Comparison of ENCODE assay signal across 10 cellular contexts in genomic region chr3:65713016-65713415, GRCh38.
DNase-seq lines count a peak whose midpoint lies in the region; ATAC-seq and TF ChIP-seq lines count a peak whose summit lies in the region.
"Had no signal": no experiment of that assay in that cellular context is flagged by ENCODE, and none has a peak within 500 bp of the region (broad histone marks: within the 10 kb centered on the region; RNA-seq: fewer than 3 reads in every experiment).

No MANE protein-coding gene starts in this region.

- no peak for TF ChIP-seq CTCF in astrocyte of the spinal cord (IDR thresholded peaks at IDR 0.05; ENCODE audit: low read depth, low read length)

- ATAC-seq in HG03097 (IDR thresholded peaks at IDR 0.05; ENCODE audit: low FRiP score, unreplicated experiment) (no peak), HG03354 (IDR thresholded peaks at IDR 0.05; ENCODE audit: poor library complexity, severe bottlenecking, unreplicated experiment) (no peak)
- ATAC-seq: heart right ventricle had no signal

- in situ Hi-C loops in astrocyte of the spinal cord (cut with HindIII; ENCODE audit: low sequenced_read_pairs), result no loop called here

- H3K9me3 ChIP-seq in HUES48 (ENCODE audit: control insufficient read depth, insufficient read depth, low read length), result no peaks in the 10 kb centered on the region
- H3K9me3 ChIP-seq: heart right ventricle, ovary had no signal

- H3K27ac ChIP-seq in HUES48 (ENCODE audit: low read depth, low read length), result peak overlapping the region; percentile 45
- H3K27ac ChIP-seq: ovary had no signal

- DNase-seq in astrocyte of the spinal cord (ENCODE audit: low read depth, low spot score), result peak; percentile 86
- DNase-seq in iPS-NIHi7 (ENCODE audit: extremely low spot score), result peak; percentile 57
- DNase-seq in superior temporal gyrus (ENCODE audit: extremely low spot score), result peak; percentile 67
- DNase-seq in effector CD8-positive, alpha-beta T cell (lab: John Stamatoyannopoulos, UW), result no peak
- DNase-seq: activated naive CD8-positive, alpha-beta T cell treated with anti-CD3 and anti-CD28 coated beads, Interleukin-2, amount 10 ng/mL, durations not matched to agents 7 days and 5 days; heart right ventricle; ovary had no signal

- no peak overlapping the region for H3K4me3 ChIP-seq in HUES48 (ENCODE audit: low read depth, low read length)
- no peak overlapping the region for H3K4me3 ChIP-seq in astrocyte of the spinal cord (ENCODE audit: low read depth, low read length)
- H3K4me3 ChIP-seq: heart right ventricle, ovary had no signal

- H3K4me1 ChIP-seq in HUES48 (ENCODE audit: control insufficient read depth, insufficient read depth, low read length), result peaks cover 39% of the 10 kb centered on the region

- no peaks in the 10 kb centered on the region for H3K27me3 ChIP-seq in HUES48 (ENCODE audit: control insufficient read depth, insufficient read depth, low read length)
- H3K27me3 ChIP-seq: heart right ventricle, ovary had no signal

- H3K9ac ChIP-seq in HUES48 (ENCODE audit: low read depth, low read length), result no peak overlapping the region

- H3K36me3 ChIP-seq in HUES48 (ENCODE audit: control insufficient read depth, insufficient read depth, low read length), result no peaks in the 10 kb centered on the region
- H3K36me3 ChIP-seq: heart right ventricle, ovary had no signal
